Comparison of ENCODE assay signal across 16 cellular contexts in genomic region chr10:8456386-8456785, GRCh38.
DNase-seq lines count a peak whose midpoint lies in the region; TF ChIP-seq lines count a peak whose summit lies in the region.
"Had no signal": no experiment of that assay in that cellular context is flagged by ENCODE, and none has a peak within 500 bp of the region (broad histone marks: within the 10 kb centered on the region; RNA-seq: fewer than 3 reads in every experiment).

No MANE protein-coding gene starts in this region.

- intact Hi-C loops in mammary epithelial cell (cut with micrococcal nuclease) (no loop called here), breast epithelium (cut with DNase I; ENCODE audit: low total_unique reads) (no loop called here)

- no peak overlapping the region for H3K4me3 ChIP-seq in mammary epithelial cell (replicated peaks in 1 of 3; ENCODE audit: insufficient read depth in 1 of 3, low read depth in 2 of 3, low read length in 3 of 3)
- H3K4me3 ChIP-seq in breast epithelium = no peak overlapping the region
- H3K4me3 ChIP-seq in epithelial cell of esophagus (ENCODE audit: low read length) = no peak overlapping the region
- H3K4me3 ChIP-seq in HAP-1 = no peak overlapping the region
- H3K4me3 ChIP-seq: A549; BLaER1 treated with 17β-estradiol and CSF1 and Interleukin-3, amounts not matched to agents 10 nM and 100 nM had no signal

- no peak for TF ChIP-seq CTCF in mammary epithelial cell (conservative IDR thresholded peaks at IDR 0.05 in 1 of 2, IDR thresholded peaks at IDR 0.05 in 1 of 2; ENCODE audit: extremely low read depth in 1 of 2, insufficient read depth in 1 of 2, low read depth in 1 of 2, low read length in 2 of 2)
- TF ChIP-seq CTCF in breast epithelium (IDR thresholded peaks at IDR 0.05) = no peak
- TF ChIP-seq CTCF in epithelial cell of esophagus (IDR thresholded peaks at IDR 0.05; ENCODE audit: insufficient read depth, low read depth, low read length, missing control alignments) = no peak

- H3K9ac ChIP-seq in mammary epithelial cell (ENCODE audit: insufficient read depth, low read length) = no peak overlapping the region
- H3K9ac ChIP-seq: BLaER1 treated with 17β-estradiol and CSF1 and Interleukin-3, amounts not matched to agents 10 nM and 100 nM had no signal

- dilution Hi-C loops in mammary epithelial cell (cut with HindIII; ENCODE audit: low sequenced_read_pairs) = no loop called here

- no peaks in the 10 kb centered on the region for H3K36me3 ChIP-seq in mammary epithelial cell (ENCODE audit: insufficient read depth, low read length)
- no peaks in the 10 kb centered on the region for H3K36me3 ChIP-seq in breast epithelium
- H3K36me3 ChIP-seq in HAP-1 (replicated peaks) = no peaks in the 10 kb centered on the region
- H3K36me3 ChIP-seq: BLaER1 treated with 17β-estradiol and CSF1 and Interleukin-3, amounts not matched to agents 10 nM and 100 nM had no signal

- H2AFZ ChIP-seq in mammary epithelial cell (ENCODE audit: low read depth, low read length) = no peak overlapping the region

- H3K79me2 ChIP-seq in mammary epithelial cell (ENCODE audit: insufficient read depth, low read length) = no peaks in the 10 kb centered on the region

- no peaks in the 10 kb centered on the region for H3K27me3 ChIP-seq in mammary epithelial cell (ENCODE audit: insufficient read depth, low read length)
- no peaks in the 10 kb centered on the region for H3K27me3 ChIP-seq in breast epithelium
- no peaks in the 10 kb centered on the region; the same call in 1 of the 2 replicates for H3K27me3 ChIP-seq in HAP-1 (ENCODE audit: low read depth)
- H3K27me3 ChIP-seq: BLaER1 treated with 17β-estradiol and CSF1 and Interleukin-3, amounts not matched to agents 10 nM and 100 nM had no signal

- WGBS in mammary epithelial cell (ENCODE audit: low coverage, missing lambda C conversion rate) = 63% methylated on average over 3 of the region's 3 CpGs

- H3K4me2 ChIP-seq in mammary epithelial cell (ENCODE audit: insufficient read depth, low read depth, low read length) = no peak overlapping the region
- H3K4me2 ChIP-seq: A549; BLaER1 treated with 17β-estradiol and CSF1 and Interleukin-3, amounts not matched to agents 10 nM and 100 nM had no signal

- no peak for TF ChIP-seq POLR2A in breast epithelium (IDR thresholded peaks at IDR 0.05)

- in situ Hi-C loops in mammary epithelial cell (cut with MboI; ENCODE audit: low sequenced_read_pairs in 2 of 2) = no loop called here
- in situ Hi-C loops in HAP-1 (cut with MboI; ENCODE audit: low sequenced_read_pairs) = no loop called here

- H3K4me1 ChIP-seq in mammary epithelial cell (ENCODE audit: insufficient read depth, low read length) (no peaks in the 10 kb centered on the region), breast epithelium (peaks cover 0 to 3% of the 10 kb centered on the region in 2 donors), HAP-1 (no peaks in the 10 kb centered on the region)
- H3K4me1 ChIP-seq: BLaER1 treated with 17β-estradiol and CSF1 and Interleukin-3, amounts not matched to agents 10 nM and 100 nM; Caco-2 had no signal

- BruUV-seq in mammary epithelial cell (replicated peaks; lab: Mats Ljungman, UMichigan) = no TSS peak

- peak; percentile 12 for DNase-seq in mammary epithelial cell
- no peak for DNase-seq in breast epithelium (ENCODE audit: low spot score in 2 of 2)
- peak; percentile 72 for DNase-seq in epithelial cell of esophagus (ENCODE audit: low read depth)
- no peak for DNase-seq in HAP-1 (ENCODE audit: low spot score in 2 of 2)
- DNase-seq in NCI-H2196 treated with DMSO at 0.1 percent for 48 hours (lab: John Stamatoyannopoulos, UW; ENCODE audit: unreplicated experiment) = no peak
- DNase-seq: AML-193; Caco-2; Calu3; CD4-positive, alpha-beta T cell; CD8-positive, alpha-beta T cell; DMS79 treated with DMSO at 0.1 percent for 48 hours; GF-D8 had no signal

- peaks cover 6% of the 10 kb centered on the region for H3K9me3 ChIP-seq in mammary epithelial cell (replicated peaks; ENCODE audit: insufficient read depth, low read length)
- H3K9me3 ChIP-seq in breast epithelium = no peaks in the 10 kb centered on the region
- H3K9me3 ChIP-seq in HAP-1 = no peaks in the 10 kb centered on the region

- CTCF ChIA-PET in mammary epithelial cell (lab: Charles Lee; ENCODE audit: low non-redundant PET) = no interaction called here

- H3K27ac ChIP-seq in mammary epithelial cell (ENCODE audit: insufficient read depth, low read depth, low read length) = no peak overlapping the region
- no peak overlapping the region for H3K27ac ChIP-seq in breast epithelium
- H3K27ac ChIP-seq: 22Rv1; A549; BLaER1 treated with 17β-estradiol and CSF1 and Interleukin-3, amounts not matched to agents 10 nM and 100 nM; C4-2B had no signal

- no peaks in the 10 kb centered on the region for H4K20me1 ChIP-seq in mammary epithelial cell (ENCODE audit: insufficient read depth, low read length)
- H4K20me1 ChIP-seq: BLaER1 treated with 17β-estradiol and CSF1 and Interleukin-3, amounts not matched to agents 10 nM and 100 nM had no signal

Comparison
In these comparisons a context has a peak if more than half of its experiments do, and no peak if none do; other contexts are left out.
1. DNase-seq: peak in mammary epithelial cell (single experiment) and epithelial cell of esophagus (single experiment); none in breast epithelium (0 of 2), HAP-1 (0 of 2) and NCI-H2196 treated with DMSO at 0.1 percent for 48 hours (single experiment).